1 cellular context compared by ENCODE assay signal in genomic region chr14:102922490-102923200, GRCh38.
TF ChIP-seq lines count a peak whose summit lies in the region.

AMN (plus strand) TSS chr14:102922663; CDS start chr14:102922689, 26 bp downstream.

TF ChIP-seq in HepG2, 621 proteins besides CTCF, POLR2A, EP300 and RAD21 (continued from another document and continues in another):
- no peak for TF ChIP-seq ZNF121 (CRISPR knock-in tag; IDR thresholded peaks at IDR 0.05)
- TF ChIP-seq HHEX (CRISPR knock-in tag; IDR thresholded peaks at IDR 0.05): no peak
- TF ChIP-seq TFAP4 (IDR thresholded peaks at IDR 0.05; ENCODE audit: borderline replicate concordance, low read depth): no peak
- peak; percentile 96 for TF ChIP-seq HNF4A (CRISPR knock-in tag; IDR thresholded peaks at IDR 0.05)
- no peak; the same call in 1 of the 2 replicates for TF ChIP-seq ZNF766 (CRISPR knock-in tag; IDR thresholded peaks at IDR 0.05; ENCODE audit: borderline replicate concordance)
- peak; percentile 18; the same call in 1 of the 2 replicates for TF ChIP-seq ZNF354B (CRISPR knock-in tag; IDR thresholded peaks at IDR 0.05)
- TF ChIP-seq ZNF564 (CRISPR knock-in tag; IDR thresholded peaks at IDR 0.05): no peak
- TF ChIP-seq PCBP1 (IDR thresholded peaks at IDR 0.05; ENCODE audit: borderline replicate concordance, low read depth, low read length): peak; percentile 95; the same call in 1 of the 2 replicates
- TF ChIP-seq NFYB (CRISPR knock-in tag; IDR thresholded peaks at IDR 0.05): no peak; the same call in 1 of the 2 replicates
- no peak for TF ChIP-seq RNF219 (CRISPR knock-in tag; IDR thresholded peaks at IDR 0.05)
- TF ChIP-seq SP140L (CRISPR knock-in tag; IDR thresholded peaks at IDR 0.05; ENCODE audit: borderline replicate concordance): no peak
- no peak for TF ChIP-seq AKAP8 (CRISPR knock-in tag; IDR thresholded peaks at IDR 0.05)
- TF ChIP-seq ZNF136 (CRISPR knock-in tag; IDR thresholded peaks at IDR 0.05; ENCODE audit: low read depth): 0 out of 2 replicates have a peak, but pooled peaks have one; percentile 59
- TF ChIP-seq TSC22D2 (CRISPR knock-in tag; IDR thresholded peaks at IDR 0.05; ENCODE audit: borderline replicate concordance): peak; percentile 80; the same call in 1 of the 2 replicates
- no peak for TF ChIP-seq PTBP1 (IDR thresholded peaks at IDR 0.05; ENCODE audit: low read depth, low read length, poor library complexity, severe bottlenecking)
- TF ChIP-seq ZBTB7A (CRISPR knock-in tag; IDR thresholded peaks at IDR 0.05): peak; percentile 90
- peak; percentile 93; the same call in 1 of the 2 replicates for TF ChIP-seq ZNF670 (CRISPR knock-in tag; IDR thresholded peaks at IDR 0.05; ENCODE audit: borderline replicate concordance)
- TF ChIP-seq TAF1 (CRISPR knock-in tag; IDR thresholded peaks at IDR 0.05): peak; percentile 93
- TF ChIP-seq ZBTB1 (CRISPR knock-in tag; IDR thresholded peaks at IDR 0.05; ENCODE audit: borderline replicate concordance): no peak
- TF ChIP-seq NCOR1 (IDR thresholded peaks at IDR 0.05; ENCODE audit: borderline replicate concordance, low read length): peak; percentile 63; the same call in 1 of the 2 replicates
- no peak; the same call in 1 of the 2 replicates for TF ChIP-seq ZNF816 (CRISPR knock-in tag; IDR thresholded peaks at IDR 0.05; ENCODE audit: borderline replicate concordance)
- no peak for TF ChIP-seq ZNF558 (CRISPR knock-in tag; IDR thresholded peaks at IDR 0.05; ENCODE audit: borderline replicate concordance)
- TF ChIP-seq ZMYM4 (CRISPR knock-in tag; IDR thresholded peaks at IDR 0.05): peak; percentile 88
- TF ChIP-seq ZNF891 (CRISPR knock-in tag; IDR thresholded peaks at IDR 0.05): peak; percentile 74; the same call in 1 of the 2 replicates
- 0 out of 2 replicates have a peak, but pooled peaks have one; percentile 28 for TF ChIP-seq ZNF546 (CRISPR knock-in tag; conservative IDR thresholded peaks at IDR 0.05)
- TF ChIP-seq MIXL1 (CRISPR knock-in tag; IDR thresholded peaks at IDR 0.05): peak; percentile 11; the same call in 1 of the 2 replicates
- TF ChIP-seq PRDM10 (CRISPR knock-in tag; IDR thresholded peaks at IDR 0.05; ENCODE audit: low read depth): no peak; the same call in 1 of the 2 replicates
- no peak for TF ChIP-seq SATB2 (CRISPR knock-in tag; IDR thresholded peaks at IDR 0.05)
- peak; percentile 30; the same call in 1 of the 2 replicates for TF ChIP-seq NFYC (CRISPR knock-in tag; IDR thresholded peaks at IDR 0.05)
- TF ChIP-seq RERE (CRISPR knock-in tag; IDR thresholded peaks at IDR 0.05; ENCODE audit: low read depth): no peak
- TF ChIP-seq SKIL (CRISPR knock-in tag; IDR thresholded peaks at IDR 0.05; ENCODE audit: borderline replicate concordance): peak; percentile 58; the same call in 1 of the 2 replicates
- no peak for TF ChIP-seq PAF1 (CRISPR knock-in tag; IDR thresholded peaks at IDR 0.05)
- no peak for TF ChIP-seq ZNF496 (CRISPR knock-in tag; IDR thresholded peaks at IDR 0.05; ENCODE audit: insufficient replicate concordance)
- TF ChIP-seq HOXA7 (CRISPR knock-in tag; IDR thresholded peaks at IDR 0.05): no peak
- TF ChIP-seq SCMH1 (CRISPR knock-in tag; IDR thresholded peaks at IDR 0.05; ENCODE audit: borderline replicate concordance): no peak
- peak; percentile 45; the same call in 1 of the 2 replicates for TF ChIP-seq BHLHE40 (IDR thresholded peaks at IDR 0.05; ENCODE audit: low read length)
- no peak for TF ChIP-seq SRSF9 (IDR thresholded peaks at IDR 0.05; ENCODE audit: borderline replicate concordance, insufficient read depth, low read depth, low read length, poor library complexity, severe bottlenecking)
- no peak for TF ChIP-seq JARID2 (CRISPR knock-in tag; IDR thresholded peaks at IDR 0.05; ENCODE audit: insufficient replicate concordance)
- no peak for TF ChIP-seq ZBTB21 (CRISPR knock-in tag; IDR thresholded peaks at IDR 0.05)
- TF ChIP-seq ZNF781 (CRISPR knock-in tag; IDR thresholded peaks at IDR 0.05; ENCODE audit: borderline replicate concordance, not compliant biosample characterization): peak; percentile 14
- no peak for TF ChIP-seq ZSCAN5A (CRISPR knock-in tag; IDR thresholded peaks at IDR 0.05; ENCODE audit: borderline replicate concordance)
- TF ChIP-seq GFI1 (CRISPR knock-in tag; IDR thresholded peaks at IDR 0.05; ENCODE audit: borderline replicate concordance): no peak; the same call in 1 of the 2 replicates
- peak; percentile 88 for TF ChIP-seq HNRNPH1 (optimal IDR thresholded peaks at IDR 0.05; ENCODE audit: low read depth, low read length)
- TF ChIP-seq NFE2 (CRISPR knock-in tag; IDR thresholded peaks at IDR 0.05): no peak
- TF ChIP-seq RFXANK (CRISPR knock-in tag; IDR thresholded peaks at IDR 0.05): 0 out of 2 replicates have a peak, but pooled peaks have one; percentile 56
- TF ChIP-seq HNRNPK (IDR thresholded peaks at IDR 0.05; ENCODE audit: low read depth, low read length, poor library complexity, severe bottlenecking): peak; percentile 85
- 0 out of 2 replicates have a peak, but pooled peaks have one; percentile 3 for TF ChIP-seq ZNF572 (CRISPR knock-in tag; IDR thresholded peaks at IDR 0.05)
- TF ChIP-seq ZNF713 (CRISPR knock-in tag; IDR thresholded peaks at IDR 0.05): 0 out of 2 replicates have a peak, but pooled peaks have one; percentile 40
- no peak for TF ChIP-seq ZNF143 (CRISPR knock-in tag; IDR thresholded peaks at IDR 0.05)
- peak; percentile 80 for TF ChIP-seq MYC (CRISPR knock-in tag; IDR thresholded peaks at IDR 0.05; ENCODE audit: borderline replicate concordance)
- peak; percentile 60 for TF ChIP-seq ZMAT3 (CRISPR knock-in tag; conservative IDR thresholded peaks at IDR 0.05)
- TF ChIP-seq KDM5A (IDR thresholded peaks at IDR 0.05; ENCODE audit: borderline replicate concordance, low read length): no peak
- TF ChIP-seq RBAK (CRISPR knock-in tag; IDR thresholded peaks at IDR 0.05): no peak
- peak; percentile 73; the same call in 1 of the 2 replicates for TF ChIP-seq ZNF788 (CRISPR knock-in tag; IDR thresholded peaks at IDR 0.05; ENCODE audit: borderline replicate concordance)
- TF ChIP-seq MED1 (CRISPR knock-in tag; IDR thresholded peaks at IDR 0.05): peak; percentile 74
